ENCODE assay signal across 8 cellular contexts in the genomic region with DNA sequence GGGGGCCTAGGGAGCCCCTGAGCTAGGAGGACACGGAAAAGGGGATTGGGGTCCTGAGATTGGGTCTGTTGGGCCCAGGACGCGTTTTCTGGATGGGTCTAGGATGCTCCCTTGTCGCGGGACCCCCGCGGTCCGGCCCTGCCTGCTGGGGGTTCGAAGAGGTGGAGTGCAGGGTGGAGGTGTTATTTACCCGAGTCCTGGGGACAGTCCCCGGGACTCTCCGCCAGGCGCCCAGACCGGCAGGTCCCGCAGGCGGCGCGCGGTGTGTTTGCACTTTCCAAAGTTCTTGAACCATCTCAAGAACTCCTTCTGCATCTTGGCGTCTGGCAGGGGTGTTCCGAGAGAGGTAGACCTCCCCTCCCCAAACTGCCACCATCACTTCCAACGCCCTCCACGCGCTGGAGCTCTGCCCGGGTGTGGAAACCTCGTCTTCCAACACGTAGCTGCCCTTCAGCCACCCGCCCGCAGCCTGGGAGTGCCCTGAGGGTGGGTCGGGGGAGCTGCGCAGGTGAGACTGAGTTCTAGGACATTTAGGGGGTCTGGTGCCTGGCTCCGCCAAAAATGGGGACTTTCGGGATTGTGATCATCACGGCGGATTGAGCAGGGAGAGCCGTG. TPM values are rescaled to one million over a fixed set of nuclear protein-coding genes. Genes with fewer than 3 reads are reported as not detected.
A peak's percentile ranks its signal among the peaks of the same experiment; 100 is the strongest.
DNase-seq lines count a peak whose midpoint lies in the region; FAIRE-seq and TF ChIP-seq lines count a peak whose summit lies in the region.

No MANE protein-coding gene starts in this region.

- peak overlapping the region; percentile 69 for H2AFZ ChIP-seq in neuron (ENCODE audit: low read depth, low read length)

- H3K4me1 ChIP-seq in neuron (ENCODE audit: insufficient read depth, low read length), result peaks cover 21% of the 10 kb centered on the region

- DNase-seq in stimulated activated CD4-positive, alpha-beta T cell treated with anti-CD3 and anti-CD28 coated beads, Interleukin-12 subunit alpha, Interleukin-12 subunit beta, amount 100 ng/mL, for 4 hours, result peak; percentile 15
- no peak for DNase-seq in stimulated activated CD4-positive, alpha-beta T cell treated with anti-CD3 and anti-CD28 coated beads, Interleukin-2, amount 100 ng/mL, for 48 hours
- DNase-seq in activated T-cell treated with anti-CD3 and anti-CD28 coated beads, Interleukin-2, amount 50 U/mL, for 48 hours, result peak; percentile 50 to 59
- no peak for DNase-seq in fibroblast of villous mesenchyme (ENCODE audit: low read depth)
- no peak for DNase-seq in RCC 7860 (ENCODE audit: low spot score)
- no peak for DNase-seq in NCI-H2171 (lab: John Stamatoyannopoulos, UW)

- TF ChIP-seq CTCF in fibroblast of villous mesenchyme (IDR thresholded peaks at IDR 0.05; ENCODE audit: insufficient read depth, low read depth, low read length), result no peak

- no peak for TF ChIP-seq RAD21 in Ishikawa (IDR thresholded peaks at IDR 0.05; ENCODE audit: low read depth)

- no peaks in the 10 kb centered on the region for H3K36me3 ChIP-seq in neuron (ENCODE audit: insufficient read depth, low read length)

- H3K4me3 ChIP-seq in fibroblast of villous mesenchyme (ENCODE audit: low read depth, low read length) (peak overlapping the region; percentile 89), neuron (ENCODE audit: low read length) (peak overlapping the region; percentile 45)

- FAIRE-seq in RCC 7860 (lab: Jason Lieb, UNC), result no peak

- no peak for TF ChIP-seq EP300 in Ishikawa (IDR thresholded peaks at IDR 0.05; ENCODE audit: borderline replicate concordance)

- H3K9me3 ChIP-seq in neuron (ENCODE audit: low read length), result no peaks in the 10 kb centered on the region

- peaks cover 16% of the 10 kb centered on the region for H3K27me3 ChIP-seq in neuron (ENCODE audit: insufficient read depth, low read length)

TF ChIP-seq in Ishikawa, 13 proteins besides CTCF, POLR2A, EP300 and RAD21:
- TF ChIP-seq TEAD4 (IDR thresholded peaks at IDR 0.05) (no peak), EGR1 (IDR thresholded peaks at IDR 0.05) (no peak), ZBTB7A (IDR thresholded peaks at IDR 0.05; ENCODE audit: low read depth) (peak; percentile 46; the same call in 1 of the 2 replicates), NFIC (IDR thresholded peaks at IDR 0.05) (no peak), FOXM1 (IDR thresholded peaks at IDR 0.05; ENCODE audit: borderline replicate concordance, low read depth) (no peak)
- TF ChIP-seq, protein P1, sequence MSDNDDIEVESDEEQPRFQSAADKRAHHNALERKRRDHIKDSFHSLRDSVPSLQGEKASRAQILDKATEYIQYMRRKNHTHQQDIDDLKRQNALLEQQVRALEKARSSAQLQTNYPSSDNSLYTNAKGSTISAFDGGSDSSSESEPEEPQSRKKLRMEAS (IDR thresholded peaks at IDR 0.05), result no peak

RNA-seq across cellular contexts. Expression of a gene that starts 0.6 kb away (rescaled TPM):
- 288 and 887 TPM in 2 replicates for total RNA-seq in fibroblast of villous mesenchyme

RNA-seq across cellular contexts. Expression of a gene that starts 25.9 kb away (rescaled TPM):
- total RNA-seq in fibroblast of villous mesenchyme, result 130 and 224 TPM in 2 replicates

Comparison
In these comparisons a context has a peak if more than half of its experiments do, and no peak if none do; other contexts are left out.
1. DNase-seq: peak in stimulated activated CD4-positive, alpha-beta T cell treated with anti-CD3 and anti-CD28 coated beads, Interleukin-12 subunit alpha, Interleukin-12 subunit beta, amount 100 ng/mL, for 4 hours (single experiment) and activated T-cell treated with anti-CD3 and anti-CD28 coated beads, Interleukin-2, amount 50 U/mL, for 48 hours (2 of 2); none in stimulated activated CD4-positive, alpha-beta T cell treated with anti-CD3 and anti-CD28 coated beads, Interleukin-2, amount 100 ng/mL, for 48 hours (0 of 2), fibroblast of villous mesenchyme (single experiment), RCC 7860 (single experiment) and NCI-H2171 (single experiment).